In the genomic region with DNA sequence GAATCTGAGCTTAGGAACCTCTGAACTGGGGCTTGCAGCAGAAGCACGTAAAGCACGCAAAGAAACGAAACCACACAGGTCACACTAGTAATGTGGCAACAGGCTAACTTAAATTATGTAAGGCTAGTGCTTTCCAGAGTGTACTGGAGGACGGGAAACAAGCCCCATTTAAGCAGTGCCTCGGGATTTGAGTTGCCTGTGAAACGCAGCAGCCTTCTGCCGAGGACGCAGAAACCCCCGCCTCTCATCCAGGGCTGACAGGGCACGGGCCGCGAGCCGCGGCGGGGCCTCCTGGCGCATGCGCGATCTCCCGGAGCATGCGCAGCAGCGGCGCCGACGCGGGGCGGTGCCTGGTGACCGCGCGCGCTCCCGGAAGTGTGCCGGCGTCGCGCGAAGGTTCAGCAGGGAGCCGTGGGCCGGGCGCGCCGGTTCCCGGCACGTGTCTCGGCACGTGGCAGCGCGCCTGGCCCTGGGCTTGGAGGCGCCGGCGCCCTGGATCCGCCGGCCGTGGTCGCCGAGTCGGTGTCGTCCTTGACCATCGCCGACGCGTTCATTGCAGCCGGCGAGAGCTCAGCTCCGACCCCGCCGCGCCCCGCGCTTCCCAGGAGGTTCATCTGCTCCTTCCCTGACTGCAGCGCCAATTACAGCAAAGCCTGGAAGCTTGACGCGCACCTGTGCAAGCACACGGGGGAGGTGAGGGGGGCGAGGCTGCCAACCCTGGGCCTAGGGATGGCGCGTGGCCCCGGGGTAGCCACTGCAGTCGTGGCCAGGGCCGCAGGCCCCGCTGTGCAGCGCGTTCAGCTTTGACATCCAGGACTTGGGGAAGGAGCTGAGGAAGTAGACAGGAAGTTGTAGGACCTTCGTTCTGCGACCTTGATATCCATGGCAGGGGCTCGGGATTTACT, we compare ENCODE assay signal across 8 cellular contexts. TPM values are rescaled to one million over a fixed set of nuclear protein-coding genes. Genes with fewer than 3 reads are reported as not detected.
DNase-seq lines count a peak whose midpoint lies in the region; ATAC-seq and TF ChIP-seq lines count a peak whose summit lies in the region.

A gene (plus strand): TSS at position 374 of the 905 bp plus-strand sequence.

- peak; percentile 78 for DNase-seq in AG10803 (ENCODE audit: low read depth)
- DNase-seq in NCI-H524 treated with DMSO at 0.1 percent for 48 hours (lab: John Stamatoyannopoulos, UW) = peak; percentile 36
- peak; percentile 97 for DNase-seq in activated CD4-positive, alpha-beta T cell treated with anti-CD3 and anti-CD28 coated beads, Interleukin-2, amount 10 ng/mL, durations not matched to agents 24 days and 14 days
- peak; percentile 81 for DNase-seq in colonic mucosa
- DNase-seq in left colon = peak; percentile 76 to 85
- DNase-seq in stimulated activated CD4-positive, alpha-beta T cell treated with anti-CD3 and anti-CD28 coated beads, Interleukin-1b, Interleukin-23, amount 100 ng/mL, for 4 hours (ENCODE audit: low read depth in 2 of 2) = peak; percentile 82 to 83

- H3K4me3 ChIP-seq in AG10803 (ENCODE audit: low read length) (peak within 1 kb of the TSS; percentile 85), colonic mucosa (peak within 1 kb of the TSS; percentile 65)

- H3K27me3 Mint-ChIP-seq in activated CD4-positive, alpha-beta T cell treated with anti-CD3 and anti-CD28 coated beads, Interleukin-2, amount 10 ng/mL, durations not matched to agents 24 days and 14 days = no peaks in the 10 kb centered on the region

- H3K4me1 Mint-ChIP-seq in activated CD4-positive, alpha-beta T cell treated with anti-CD3 and anti-CD28 coated beads, Interleukin-2, amount 10 ng/mL, durations not matched to agents 24 days and 14 days = peaks cover 35% of the 10 kb centered on the region

- peak within 1 kb of the TSS; percentile 81 to 96 for H3K9ac ChIP-seq in colonic mucosa (ENCODE audit: low read depth in 2 of 2, low read length in 2 of 2)

- H3K36me3 ChIP-seq in colonic mucosa = no peaks in the 10 kb centered on the region

- peak within 1 kb of the TSS; percentile 86 for H3K4me3 Mint-ChIP-seq in activated CD4-positive, alpha-beta T cell treated with anti-CD3 and anti-CD28 coated beads, Interleukin-2, amount 10 ng/mL, durations not matched to agents 24 days and 14 days

- peaks cover 3% of the 10 kb centered on the region for H3K4me1 ChIP-seq in colonic mucosa

- peaks cover 35% of the 10 kb centered on the region for H3K36me3 Mint-ChIP-seq in activated CD4-positive, alpha-beta T cell treated with anti-CD3 and anti-CD28 coated beads, Interleukin-2, amount 10 ng/mL, durations not matched to agents 24 days and 14 days (ENCODE audit: low read depth)

- H3K9me3 Mint-ChIP-seq in activated CD4-positive, alpha-beta T cell treated with anti-CD3 and anti-CD28 coated beads, Interleukin-2, amount 10 ng/mL, durations not matched to agents 24 days and 14 days = no peaks in the 10 kb centered on the region

- no peaks in the 10 kb centered on the region for H3K9me3 ChIP-seq in colonic mucosa

- no peak for TF ChIP-seq CTCF in AG10803 (conservative IDR thresholded peaks at IDR 0.05; ENCODE audit: low read length)
- TF ChIP-seq CTCF in colonic mucosa (IDR thresholded peaks at IDR 0.05) = no peak

- ATAC-seq in GM19043 (IDR thresholded peaks at IDR 0.05; ENCODE audit: low read depth, unreplicated experiment) (peak; percentile 65), HG03354 (IDR thresholded peaks at IDR 0.05; ENCODE audit: poor library complexity, severe bottlenecking, unreplicated experiment) (peak; percentile 71), left colon (peak; percentile 82)

- intact Hi-C loops in activated CD4-positive, alpha-beta T cell treated with anti-CD3 and anti-CD28 coated beads, Interleukin-2, amount 10 ng/mL, durations not matched to agents 24 days and 14 days (cut with micrococcal nuclease) = loop anchor here (1.0 to 10.0 kb wide), 3 partner anchors 18 to 710 kb away; a partner anchor contains a TSS
- intact Hi-C loops in colonic mucosa (cut with DNase I) = loop anchor here (10.0 kb wide), 1 partner anchor 200 kb away; a partner anchor contains a TSS
- intact Hi-C loops in left colon (cut with DNase I, micrococcal nuclease) = no loop called here

- H3K27ac Mint-ChIP-seq in activated CD4-positive, alpha-beta T cell treated with anti-CD3 and anti-CD28 coated beads, Interleukin-2, amount 10 ng/mL, durations not matched to agents 24 days and 14 days = peak within 1 kb of the TSS; percentile 95

- no peaks in the 10 kb centered on the region for H3K27me3 ChIP-seq in colonic mucosa

- H3K27ac ChIP-seq in colonic mucosa = peak within 1 kb of the TSS; percentile 90

RNA-seq across cellular contexts. Expression of the gene that starts here (rescaled TPM):
- 279 and 284 TPM in 2 replicates for total RNA-seq in activated CD4-positive, alpha-beta T cell treated with anti-CD3 and anti-CD28 coated beads, Interleukin-2, amount 10 ng/mL, durations not matched to agents 24 days and 14 days
- total RNA-seq in colonic mucosa (10 to 100 TPM; 39.7 to 76.0 TPM), left colon (10 to 100 TPM; 35.5 to 36.4 TPM)

Comparison
In these comparisons a context has a peak if more than half of its experiments do, and no peak if none do; other contexts are left out.
1. Peak in every context shown above with its lines: DNase-seq, ATAC-seq, H3K4me3 ChIP-seq and H3K27ac ChIP-seq.
2. DNase-seq: peak in every context shown above with its lines; median percentile 97 in activated CD4-positive, alpha-beta T cell treated with anti-CD3 and anti-CD28 coated beads, Interleukin-2, amount 10 ng/mL, durations not matched to agents 24 days and 14 days; 82 in stimulated activated CD4-positive, alpha-beta T cell treated with anti-CD3 and anti-CD28 coated beads, Interleukin-1b, Interleukin-23, amount 100 ng/mL, for 4 hours; 81 in colonic mucosa; 80 in left colon; 78 in AG10803; 36 in NCI-H524 treated with DMSO at 0.1 percent for 48 hours.
3. intact Hi-C loops: an anchor here in activated CD4-positive, alpha-beta T cell treated with anti-CD3 and anti-CD28 coated beads, Interleukin-2, amount 10 ng/mL, durations not matched to agents 24 days and 14 days (1.0 to 10.0 kb wide) and colonic mucosa (10.0 kb wide); none called in left colon.